22 cellular contexts compared by ENCODE assay signal in the genomic region with DNA sequence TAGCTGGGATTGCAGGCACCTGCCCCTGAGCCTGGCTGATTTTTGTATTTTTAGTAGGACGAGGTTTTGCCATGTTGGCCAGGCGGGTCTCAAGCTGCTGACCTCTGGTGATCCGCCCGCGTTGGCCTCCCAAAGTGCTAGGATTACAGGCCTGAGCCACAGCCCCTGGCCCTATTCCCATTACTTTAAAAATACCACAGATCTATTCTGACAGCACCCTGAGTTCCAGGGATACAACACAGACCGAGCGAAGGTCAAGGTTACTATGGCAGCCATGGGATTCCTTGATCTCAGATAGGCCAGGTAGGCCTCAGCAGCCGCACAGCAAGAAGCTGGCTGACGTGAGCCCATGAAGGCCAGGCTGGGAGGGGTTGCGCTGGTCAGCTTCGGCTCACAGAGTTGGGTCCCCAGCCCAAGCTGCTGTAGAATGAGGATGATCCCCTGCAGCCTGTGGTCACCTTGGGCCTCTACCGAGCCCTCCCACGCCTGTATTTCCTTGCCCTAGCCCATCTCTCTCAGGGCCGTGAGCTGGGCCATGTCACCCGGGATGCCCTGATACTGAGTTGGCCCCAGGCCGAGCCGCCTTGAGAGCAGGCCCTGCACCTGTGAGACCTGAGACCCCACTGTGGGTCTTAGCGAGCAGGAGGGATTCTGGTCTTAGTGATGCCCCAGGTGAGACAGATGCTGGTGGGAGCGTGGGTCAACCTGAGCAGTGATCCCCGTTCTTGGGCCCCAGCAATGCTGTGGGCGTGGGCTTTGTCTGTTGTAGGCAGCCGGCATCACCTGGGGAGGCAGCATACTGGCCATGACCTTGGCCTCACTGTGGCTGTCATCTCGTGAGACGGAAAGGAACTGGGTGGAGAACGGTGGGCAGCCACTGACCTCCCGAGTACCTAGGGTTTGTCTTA. TPM values are rescaled to one million over a fixed set of nuclear protein-coding genes. Genes with fewer than 3 reads are reported as not detected.
DNase-seq lines count a peak whose midpoint lies in the region; ATAC-seq, FAIRE-seq and TF ChIP-seq lines count a peak whose summit lies in the region.
"Had no signal": no experiment of that assay in that cellular context is flagged by ENCODE, and none has a peak within 500 bp of the region (broad histone marks: within the 10 kb centered on the region; RNA-seq: fewer than 3 reads in every experiment).

No MANE protein-coding gene starts in this region.

- no peaks in the 10 kb centered on the region for H3K27me3 ChIP-seq in osteoblast (ENCODE audit: insufficient read depth, low read length)
- H3K27me3 ChIP-seq: BE2C had no signal

- peak; percentile 9 for FAIRE-seq in urothelium cell line (lab: Jason Lieb, UNC)
- FAIRE-seq: HTR-8/SVneo had no signal

- H3K36me3 ChIP-seq in osteoblast (ENCODE audit: insufficient read depth, low read length), result no peaks in the 10 kb centered on the region
- H3K36me3 ChIP-seq: BE2C had no signal

- no peak overlapping the region for H2AFZ ChIP-seq in osteoblast (ENCODE audit: low read length)
- H2AFZ ChIP-seq: GM23338, PC-9 had no signal

- no peak overlapping the region for H3K4me3 ChIP-seq in osteoblast (ENCODE audit: insufficient read depth, low read length)
- H3K4me3 ChIP-seq: GM23338, PC-9 had no signal

- intact Hi-C loops in Right ventricle myocardium superior (cut with DNase I) (no loop called here), left cardiac atrium (cut with DNase I) (no loop called here), left ventricle myocardium superior (cut with micrococcal nuclease) (no loop called here)

- H3K79me2 ChIP-seq in osteoblast (ENCODE audit: insufficient read depth, low read length), result no peaks in the 10 kb centered on the region

- no peak overlapping the region for H3K4me2 ChIP-seq in osteoblast (ENCODE audit: insufficient read depth, low read length)
- H3K4me2 ChIP-seq: GM23338, PC-9 had no signal

- peaks cover 28% of the 10 kb centered on the region for H3K36me3 Mint-ChIP-seq in mesothelial cell of epicardium

- TF ChIP-seq CTCF in osteoblast (IDR thresholded peaks at IDR 0.05; ENCODE audit: extremely low read depth, low read depth, low read length), result no peak
- no peak for TF ChIP-seq CTCF in mesothelial cell of epicardium (IDR thresholded peaks at IDR 0.05; ENCODE audit: unreplicated experiment)

- H3K4me3 Mint-ChIP-seq in mesothelial cell of epicardium, result no peak overlapping the region
- H3K4me3 Mint-ChIP-seq: GM23338, IgD-negative memory B cell had no signal

- ATAC-seq in Right ventricle myocardium superior (ENCODE audit: poor library complexity) (peak; percentile 72), left cardiac atrium (no peak), left ventricle myocardium superior (peak; percentile 67), GM18870 (IDR thresholded peaks at IDR 0.05; ENCODE audit: unreplicated experiment) (no peak), HG02798 (IDR thresholded peaks at IDR 0.05; ENCODE audit: poor library complexity, unreplicated experiment) (no peak)
- ATAC-seq: GM23338 had no signal

- no peaks in the 10 kb centered on the region for H3K4me1 Mint-ChIP-seq in mesothelial cell of epicardium
- H3K4me1 Mint-ChIP-seq: GM23338, IgD-negative memory B cell had no signal

- H3K27me3 Mint-ChIP-seq in mesothelial cell of epicardium (ENCODE audit: low read depth), result no peaks in the 10 kb centered on the region
- H3K27me3 Mint-ChIP-seq: IgD-negative memory B cell had no signal

- no peak overlapping the region for H3K27ac ChIP-seq in osteoblast (ENCODE audit: low read depth, low read length)
- H3K27ac ChIP-seq: PC-9 had no signal

- H3K27ac Mint-ChIP-seq in mesothelial cell of epicardium, result no peak overlapping the region
- H3K27ac Mint-ChIP-seq: GM23338, IgD-negative memory B cell had no signal

- no peak for DNase-seq in Right ventricle myocardium superior
- DNase-seq in left cardiac atrium, result no peak
- peak; percentile 28 for DNase-seq in left ventricle myocardium superior
- peak; percentile 45 for DNase-seq in osteoblast (ENCODE audit: insufficient read length, low spot score, missing footprints)
- DNase-seq in urothelium cell line (ENCODE audit: low spot score), result no peak
- no peak for DNase-seq in mesothelial cell of epicardium (ENCODE audit: low spot score in 2 of 2, unreplicated experiment in 2 of 2)
- DNase-seq: BE2C, DMS79, HCEC 1CT, NCI-H1105, NCI-H146, NCI-H2029, NCI-H2227 treated with DMSO at 0.1 percent for 48 hours, NCI-H510A treated with DMSO at 0.1 percent for 48 hours, NCI-H748 treated with DMSO at 0.1 percent for 48 hours, PC-9, RPMI8226 had no signal

- H3K4me1 ChIP-seq in osteoblast (ENCODE audit: insufficient read depth, low read length), result no peaks in the 10 kb centered on the region
- H3K4me1 ChIP-seq: BE2C had no signal

- H3K9me3 ChIP-seq in osteoblast (ENCODE audit: low read depth, low read length), result no peaks in the 10 kb centered on the region
- H3K9me3 ChIP-seq: BE2C had no signal

- H3K9me3 Mint-ChIP-seq in mesothelial cell of epicardium, result no peaks in the 10 kb centered on the region
- H3K9me3 Mint-ChIP-seq: GM23338, IgD-negative memory B cell had no signal

- no peaks in the 10 kb centered on the region for H4K20me1 ChIP-seq in osteoblast (ENCODE audit: insufficient read depth, low read length)

RNA-seq across cellular contexts. Expression of a gene that starts 16.9 kb away (rescaled TPM):
- total RNA-seq in Right ventricle myocardium superior, result 29.9 TPM
- total RNA-seq in left cardiac atrium, result 10 to 100 TPM; 43.4 to 48.4 TPM
- 25.7 TPM for total RNA-seq in left ventricle myocardium superior
- total RNA-seq in osteoblast, result 134 and 143 TPM in 2 replicates
- 62.6 to 76.7 TPM (median 63.4 TPM) in 3 replicates for total RNA-seq in mesothelial cell of epicardium

RNA-seq across cellular contexts. Expression of a gene that starts 23.6 kb away (rescaled TPM):
- total RNA-seq in Right ventricle myocardium superior (5.1 TPM), left cardiac atrium (1 to 10 TPM; 6.4 to 6.6 TPM), left ventricle myocardium superior (10.6 TPM), osteoblast (12.7 and 17.4 TPM in 2 replicates), mesothelial cell of epicardium (32.5 to 41.2 TPM (median 36.3 TPM) in 3 replicates)

RNA-seq across cellular contexts. Expression of a gene that starts 23.6 kb away (rescaled TPM):
- total RNA-seq in Right ventricle myocardium superior (13.4 TPM), left cardiac atrium (10 to 100 TPM; 18.0 to 23.0 TPM), left ventricle myocardium superior (11.4 TPM), osteoblast (15.9 and 19.4 TPM in 2 replicates), mesothelial cell of epicardium (49.6 to 57.0 TPM (median 53.7 TPM) in 3 replicates)

Comparison
In these comparisons a context has a peak if more than half of its experiments do, and no peak if none do; other contexts are left out.
1. ATAC-seq: peak in Right ventricle myocardium superior (single experiment) and left ventricle myocardium superior (single experiment); none in left cardiac atrium (0 of 2), GM18870 (single experiment) and HG02798 (single experiment).
2. DNase-seq: peak in left ventricle myocardium superior (single experiment) and osteoblast (single experiment); none in Right ventricle myocardium superior (single experiment), left cardiac atrium (single experiment), urothelium cell line (single experiment) and mesothelial cell of epicardium (0 of 2).